15 cellular contexts compared by ENCODE assay signal in genomic region chr22:23812378-23812777, GRCh38. TPM values are rescaled to one million over a fixed set of nuclear protein-coding genes. Genes with fewer than 3 reads are reported as not detected.
DNase-seq lines count a peak whose midpoint lies in the region; ATAC-seq, FAIRE-seq and TF ChIP-seq lines count a peak whose summit lies in the region.
"Had no signal": no experiment of that assay in that cellular context is flagged by ENCODE, and none has a peak within 500 bp of the region (broad histone marks: within the 10 kb centered on the region; RNA-seq: fewer than 3 reads in every experiment).

No MANE protein-coding gene starts in this region.

- H2AFZ ChIP-seq in H1 (ENCODE audit: low read length) (no peak overlapping the region), neuronal stem cell (ENCODE audit: low read length) (no peak overlapping the region)

- no peaks in the 10 kb centered on the region for H3K79me2 ChIP-seq in H1 (ENCODE audit: control insufficient read depth in 1 of 2, insufficient read depth in 2 of 2, low read length in 2 of 2)

- no peaks in the 10 kb centered on the region for H3K23me2 ChIP-seq in H1 (ENCODE audit: low read depth, low read length)

- no peak overlapping the region for H2BK15ac ChIP-seq in H1 (ENCODE audit: low read length)
- H2BK15ac ChIP-seq in neuronal stem cell (ENCODE audit: low read length): no peak overlapping the region

- H3K27ac ChIP-seq in left ventricle myocardium inferior (replicated peaks) (peak overlapping the region; percentile 67), H1 (ENCODE audit: low read depth, low read length) (no peak overlapping the region), neuronal stem cell (replicated peaks; ENCODE audit: low read length) (no peak overlapping the region)
- H3K27ac ChIP-seq: BLaER1 had no signal

- H3K4me2 ChIP-seq in H1 (ENCODE audit: insufficient read depth in 1 of 2, low read depth in 2 of 2, low read length in 2 of 2) (no peak overlapping the region), neuronal stem cell (ENCODE audit: insufficient read depth, low read length, poor library complexity, severe bottlenecking) (no peak overlapping the region)
- H3K4me2 ChIP-seq: BLaER1 had no signal

- H2BK5ac ChIP-seq in H1 (ENCODE audit: low read depth, low read length) (no peak overlapping the region), neuronal stem cell (ENCODE audit: low read length) (no peak overlapping the region)

- H4K91ac ChIP-seq in H1 (replicated peaks; ENCODE audit: insufficient read length, low read length) (no peak overlapping the region), neuronal stem cell (ENCODE audit: low read depth, low read length, poor library complexity) (no peak overlapping the region)

- H3K4me1 ChIP-seq in left ventricle myocardium inferior (peaks cover 39% of the 10 kb centered on the region), H1 (replicated peaks in 1 of 4; ENCODE audit: control insufficient read depth in 3 of 4, insufficient read depth in 4 of 4, low read length in 3 of 4) (no peaks in the 10 kb centered on the region), neuronal stem cell (ENCODE audit: control insufficient read depth in 2 of 2, insufficient read depth in 1 of 2, low read depth in 1 of 2, low read length in 2 of 2) (no peaks in the 10 kb centered on the region)
- H3K4me1 ChIP-seq: HAP-1 had no signal

- H3K14ac ChIP-seq in H1 (ENCODE audit: insufficient read length): no peak overlapping the region
- H3K14ac ChIP-seq in neuronal stem cell (ENCODE audit: low read length): no peak overlapping the region

- WGBS in H1 (ENCODE audit: extremely low coverage in 1 of 2, insufficient coverage in 1 of 2, insufficient read length in 1 of 2, insufficient replicate concordance in 2 of 2, low coverage in 1 of 2, low lambda C conversion rate in 2 of 2, missing lambda C conversion rate in 1 of 2), 2 experiments: 92% methylated on average over 4 of the region's 4 CpGs; no CpG with 5 or more reads in 1 of the 2 experiments
- WGBS in neuronal stem cell (ENCODE audit: extremely low coverage in 2 of 2, insufficient read length in 2 of 2, insufficient replicate concordance in 1 of 2), 2 donors: no CpG with 5 or more reads among the region's 4 CpGs

- H3K79me1 ChIP-seq in H1 (ENCODE audit: low read depth, low read length) (no peaks in the 10 kb centered on the region), neuronal stem cell (ENCODE audit: low read depth, low read length) (no peaks in the 10 kb centered on the region)

- no peak overlapping the region for H3K18ac ChIP-seq in H1 (ENCODE audit: extremely low read depth, low read length)
- H3K18ac ChIP-seq in neuronal stem cell (ENCODE audit: low read length): no peak overlapping the region

- no peak overlapping the region for H3K56ac ChIP-seq in H1 (replicated peaks; ENCODE audit: insufficient read length, low read depth, low read length)

- no peak for FAIRE-seq in H1 (lab: Jason Lieb, UNC)
- FAIRE-seq: GM12878 had no signal

- no peak overlapping the region for H2BK120ac ChIP-seq in H1 (replicated peaks; ENCODE audit: low read depth, low read length)
- H2BK120ac ChIP-seq in neuronal stem cell (ENCODE audit: low read depth, low read length): no peak overlapping the region

- H3K9ac ChIP-seq in H1 (replicated peaks in 1 of 4; ENCODE audit: extremely low read depth in 1 of 4, low read depth in 3 of 4, low read length in 3 of 4) (no peak overlapping the region), neuronal stem cell (ENCODE audit: low read depth, low read length, poor library complexity) (no peak overlapping the region)
- H3K9ac ChIP-seq: BLaER1 had no signal

- H2BK20ac ChIP-seq in H1 (ENCODE audit: low read length): no peak overlapping the region

- H3K23ac ChIP-seq in H1 (ENCODE audit: insufficient read length) (no peak overlapping the region), neuronal stem cell (ENCODE audit: low read depth, low read length, poor library complexity) (no peak overlapping the region)

- no peaks in the 10 kb centered on the region for H3K27me3 ChIP-seq in left ventricle myocardium inferior (ENCODE audit: low read depth)
- no peaks in the 10 kb centered on the region for H3K27me3 ChIP-seq in H1 (replicated peaks in 1 of 4; ENCODE audit: control insufficient read depth in 3 of 4, extremely low read depth in 1 of 4, insufficient read depth in 3 of 4, low read length in 3 of 4)
- H3K27me3 ChIP-seq in neuronal stem cell (ENCODE audit: control insufficient read depth in 3 of 3, insufficient read depth in 3 of 3, low read depth in 1 of 3, low read length in 3 of 3): no peaks in the 10 kb centered on the region
- H3K27me3 ChIP-seq: BLaER1 had no signal

- TF ChIP-seq EP300 in H1 (IDR thresholded peaks at IDR 0.05; ENCODE audit: borderline replicate concordance in 1 of 2, low read depth in 2 of 2, low read length in 2 of 2): no peak

- no peak for TF ChIP-seq CTCF in left ventricle myocardium inferior (IDR thresholded peaks at IDR 0.05; ENCODE audit: borderline replicate concordance)
- TF ChIP-seq CTCF in H1 (IDR thresholded peaks at IDR 0.05; ENCODE audit: control extremely low read depth in 1 of 3, insufficient read depth in 1 of 3, low read depth in 1 of 3, low read length in 3 of 3): no peak

- CTCF ChIA-PET in H1 (lab: Charles Lee; ENCODE audit: partially characterized antibody): interaction anchor here (0.9 to 2.0 kb wide), 3 partner anchors 13 to 76 kb away, joined by 3 to 6 read pairs (median 3); no protein-coding TSS in a partner anchor

- H3K36me3 ChIP-seq in left ventricle myocardium inferior: peaks cover 58% of the 10 kb centered on the region
- peaks cover 5 to 37% (median 20%) of the 10 kb centered on the region in 4 experiments; a peak in 6 of 8 replicates for H3K36me3 ChIP-seq in H1 (ENCODE audit: control insufficient read depth in 2 of 4, insufficient read depth in 4 of 4, low read length in 3 of 4)
- peaks cover 20 to 73% of the 10 kb centered on the region in 2 donors for H3K36me3 ChIP-seq in neuronal stem cell (replicated peaks in 1 of 2; ENCODE audit: control insufficient read depth in 2 of 2, insufficient read depth in 2 of 2, low read length in 2 of 2)

- intact Hi-C loops in left ventricle myocardium inferior (cut with micrococcal nuclease): no loop called here
- intact Hi-C loops in left ventricle myocardium superior (cut with micrococcal nuclease): no loop called here

- no peak overlapping the region for H3K4me3 ChIP-seq in left ventricle myocardium inferior
- no peak overlapping the region for H3K4me3 ChIP-seq in H1 (ENCODE audit: extremely low read depth in 1 of 4, insufficient read depth in 2 of 4, low read depth in 3 of 4, low read length in 4 of 4)
- H3K4me3 ChIP-seq in neuronal stem cell (ENCODE audit: low read length in 2 of 2): no peak overlapping the region
- H3K4me3 ChIP-seq: BLaER1, GM12878, HAP-1 had no signal

- H3K9me3 ChIP-seq in left ventricle myocardium inferior (replicated peaks) (no peaks in the 10 kb centered on the region), H1 (ENCODE audit: insufficient read depth in 2 of 2, low read depth in 1 of 2, low read length in 1 of 2) (no peaks in the 10 kb centered on the region), neuronal stem cell (replicated peaks in 1 of 2; ENCODE audit: control insufficient read depth in 2 of 2, insufficient read depth in 1 of 2, low read depth in 1 of 2, low read length in 2 of 2) (no peaks in the 10 kb centered on the region)
- H3K9me3 ChIP-seq: BLaER1, HAP-1 had no signal

- no peaks in the 10 kb centered on the region for H4K20me1 ChIP-seq in H1 (replicated peaks in 1 of 2; ENCODE audit: control insufficient read depth in 1 of 2, insufficient read depth in 2 of 2, low read length in 2 of 2)
- H4K20me1 ChIP-seq: BLaER1 had no signal

- no peak for TF ChIP-seq POLR2A in H1 (IDR thresholded peaks at IDR 0.05; ENCODE audit: control extremely low read depth in 1 of 2, low read depth in 2 of 2, low read length in 2 of 2)

- TF ChIP-seq RAD21 in H1 (IDR thresholded peaks at IDR 0.05 in 1 of 2, conservative IDR thresholded peaks at IDR 0.05 in 1 of 2; ENCODE audit: low read depth in 2 of 2, low read length in 2 of 2): no peak

- H2BK12ac ChIP-seq in H1 (ENCODE audit: low read depth, low read length): no peak overlapping the region
- H2BK12ac ChIP-seq in neuronal stem cell (ENCODE audit: low read length): no peak overlapping the region

- H4K8ac ChIP-seq in H1 (ENCODE audit: extremely low read depth, insufficient read depth, low read length) (no peak overlapping the region), neuronal stem cell (ENCODE audit: low read depth, low read length) (no peak overlapping the region)

- H2AK5ac ChIP-seq in H1 (ENCODE audit: low read depth, low read length) (no peak overlapping the region), neuronal stem cell (ENCODE audit: low read depth, low read length) (no peak overlapping the region)

- no peak for ATAC-seq in left ventricle myocardium superior
- ATAC-seq: GM12878 had no signal

- no peak overlapping the region for H4K5ac ChIP-seq in H1 (ENCODE audit: insufficient read length, low read depth, low read length)

- H3K4ac ChIP-seq in H1 (replicated peaks; ENCODE audit: insufficient read length, low read depth, low read length): no peak overlapping the region
- no peak overlapping the region for H3K4ac ChIP-seq in neuronal stem cell (ENCODE audit: low read length)

- no peak for DNase-seq in left ventricle myocardium inferior
- DNase-seq in left ventricle myocardium superior: no peak
- DNase-seq in H1 (ENCODE audit: low read depth in 1 of 2, low spot score in 2 of 2): no peak
- DNase-seq in neuronal stem cell (ENCODE audit: low spot score): no peak
- DNase-seq in COR-L47 (lab: John Stamatoyannopoulos, UW): no peak
- DNase-seq: 8988T; Calu3; CD4-positive, alpha-beta memory T cell; DMS79 treated with DMSO at 0.1 percent for 48 hours; KBM-7 had no signal

- POLR2A ChIA-PET in H1 (lab: Charles Lee; ENCODE audit: partially characterized antibody): interaction anchor here (0.8 to 2.5 kb wide), 3 partner anchors 9 to 20 kb away, joined by 3 to 8 read pairs (median 3); no protein-coding TSS in a partner anchor

RNA-seq across cellular contexts. Expression of gene SMARCB1, which starts 25.6 kb away (rescaled TPM):
- total RNA-seq in left ventricle myocardium inferior (52.0 TPM), left ventricle myocardium superior (48.5 TPM)
- 116 and 124 TPM in 2 replicates for total RNA-seq in H1 (2021; fragmentation: NEBNext Ultra II Directional; extraction: Animal tissue kit (Norgen Biotek cat#: 25700))
- 145 and 158 TPM in 2 replicates for polyA plus RNA-seq in H1 (2011; rRNA removed)
- 163 TPM for polyA plus RNA-seq in H1 (2011; cell fraction: cytosol; rRNA removed)
- polyA plus RNA-seq in H1 (2011; cell fraction: nucleus; rRNA removed): 143 TPM
- polyA plus RNA-seq in H1 (2012, experiment 1 of 2): 131 to 147 TPM (median 142 TPM) in 4 replicates
- polyA plus RNA-seq in H1 (2012, experiment 2 of 2): 167 TPM
- 65.5 TPM for polyA plus RNA-seq in H1 (2013, experiment 1 of 2)
- 63.4 TPM for polyA plus RNA-seq in H1 (2013, experiment 2 of 2)
- 109 and 125 TPM in 2 replicates for polyA minus RNA-seq in H1 (2011; rRNA and poly(A)+ RNA removed)
- polyA minus RNA-seq in H1 (2011; cell fraction: cytosol; rRNA and poly(A)+ RNA removed): 50.9 TPM
- 64.2 TPM for polyA minus RNA-seq in H1 (2011; cell fraction: nucleus; rRNA and poly(A)+ RNA removed)
- polyA plus RNA-seq in neuronal stem cell (2013, experiment 1 of 2): 118 TPM
- polyA plus RNA-seq in neuronal stem cell (2013, experiment 2 of 2): 112 TPM
- total RNA-seq: G401 had no signal

RNA-seq across cellular contexts. Expression of gene DERL3, which starts 26.4 kb away (rescaled TPM):
- 2.0 TPM for total RNA-seq in left ventricle myocardium inferior
- total RNA-seq in left ventricle myocardium superior: 2.1 TPM
- total RNA-seq in H1 (2021; fragmentation: NEBNext Ultra II Directional; extraction: Animal tissue kit (Norgen Biotek cat#: 25700)): 8.7 and 9.9 TPM in 2 replicates
- 19.5 and 27.8 TPM in 2 replicates for polyA plus RNA-seq in H1 (2011; rRNA removed)
- polyA plus RNA-seq in H1 (2011; cell fraction: cytosol; rRNA removed): 18.7 TPM
- 46.9 TPM for polyA plus RNA-seq in H1 (2011; cell fraction: nucleus; rRNA removed)
- 6.7 to 16.6 TPM (median 12.9 TPM) in 4 replicates for polyA plus RNA-seq in H1 (2012, experiment 1 of 2)
- 14.4 TPM for polyA plus RNA-seq in H1 (2012, experiment 2 of 2)
- polyA plus RNA-seq in H1 (2013, experiment 1 of 2): 20.0 TPM
- polyA plus RNA-seq in H1 (2013, experiment 2 of 2): 21.0 TPM
- polyA minus RNA-seq in H1 (2011; rRNA and poly(A)+ RNA removed): 4.5 and 5.2 TPM in 2 replicates
- polyA minus RNA-seq in H1 (2011; cell fraction: cytosol; rRNA and poly(A)+ RNA removed): 4.6 TPM
- 6.7 TPM for polyA minus RNA-seq in H1 (2011; cell fraction: nucleus; rRNA and poly(A)+ RNA removed)
- polyA plus RNA-seq in neuronal stem cell (2013, experiment 1 of 2): 4.2 TPM
- 4.5 TPM for polyA plus RNA-seq in neuronal stem cell (2013, experiment 2 of 2)
- total RNA-seq: G401 had no signal

RNA-seq across cellular contexts. Expression of gene MMP11, which starts 39.7 kb away (rescaled TPM):
- total RNA-seq in left ventricle myocardium inferior (16.9 TPM), left ventricle myocardium superior (32.3 TPM)
- 9.6 and 10.2 TPM in 2 replicates for total RNA-seq in H1 (2021; fragmentation: NEBNext Ultra II Directional; extraction: Animal tissue kit (Norgen Biotek cat#: 25700))
- 18.3 and 29.7 TPM in 2 replicates for polyA plus RNA-seq in H1 (2011; rRNA removed)
- polyA plus RNA-seq in H1 (2011; cell fraction: cytosol; rRNA removed): 18.5 TPM
- 34.3 TPM for polyA plus RNA-seq in H1 (2011; cell fraction: nucleus; rRNA removed)
- 5.6 to 13.4 TPM (median 10.3 TPM) in 4 replicates for polyA plus RNA-seq in H1 (2012, experiment 1 of 2)
- 9.7 TPM for polyA plus RNA-seq in H1 (2012, experiment 2 of 2)
- polyA plus RNA-seq in H1 (2013, experiment 1 of 2): 7.1 TPM
- 7.1 TPM for polyA plus RNA-seq in H1 (2013, experiment 2 of 2)
- polyA minus RNA-seq in H1 (2011; rRNA and poly(A)+ RNA removed): 11.1 and 12.8 TPM in 2 replicates
- 6.0 TPM for polyA minus RNA-seq in H1 (2011; cell fraction: cytosol; rRNA and poly(A)+ RNA removed)
- 9.4 TPM for polyA minus RNA-seq in H1 (2011; cell fraction: nucleus; rRNA and poly(A)+ RNA removed)
- 6.5 TPM for polyA plus RNA-seq in neuronal stem cell (2013, experiment 1 of 2)
- polyA plus RNA-seq in neuronal stem cell (2013, experiment 2 of 2): 6.1 TPM
- total RNA-seq: G401 had no signal
- polyA plus RNA-seq: CD14-positive monocyte had no signal

RNA-seq across cellular contexts. Expression of gene CHCHD10, which starts 44.6 kb away (rescaled TPM):
- total RNA-seq in left ventricle myocardium inferior: 1,446 TPM
- total RNA-seq in left ventricle myocardium superior: 1,571 TPM
- 94.5 and 104 TPM in 2 replicates for total RNA-seq in H1 (2021; fragmentation: NEBNext Ultra II Directional; extraction: Animal tissue kit (Norgen Biotek cat#: 25700))
- polyA plus RNA-seq in H1 (2011; rRNA removed): 58.3 and 109 TPM in 2 replicates
- 40.4 TPM for polyA plus RNA-seq in H1 (2011; cell fraction: cytosol; rRNA removed)
- polyA plus RNA-seq in H1 (2011; cell fraction: nucleus; rRNA removed): 99.4 TPM
- polyA plus RNA-seq in H1 (2012, experiment 1 of 2): 92.7 to 174 TPM (median 154 TPM) in 4 replicates
- polyA plus RNA-seq in H1 (2012, experiment 2 of 2): 107 TPM
- polyA plus RNA-seq in H1 (2013, experiment 1 of 2): 237 TPM
- polyA plus RNA-seq in H1 (2013, experiment 2 of 2): 229 TPM
- 30.5 and 40.0 TPM in 2 replicates for polyA minus RNA-seq in H1 (2011; rRNA and poly(A)+ RNA removed)
- 61.1 TPM for polyA minus RNA-seq in H1 (2011; cell fraction: cytosol; rRNA and poly(A)+ RNA removed)
- 35.8 TPM for polyA minus RNA-seq in H1 (2011; cell fraction: nucleus; rRNA and poly(A)+ RNA removed)
- polyA plus RNA-seq in neuronal stem cell (2013, experiment 1 of 2): 84.6 TPM
- 88.1 TPM for polyA plus RNA-seq in neuronal stem cell (2013, experiment 2 of 2)
- total RNA-seq: G401 had no signal

RNA-seq across cellular contexts. Expression of gene SLC2A11, which starts 45.3 kb away (rescaled TPM):
- 22.0 TPM for total RNA-seq in left ventricle myocardium inferior
- total RNA-seq in left ventricle myocardium superior: 25.3 TPM
- total RNA-seq in H1 (2021; fragmentation: NEBNext Ultra II Directional; extraction: Animal tissue kit (Norgen Biotek cat#: 25700)): 12.5 and 13.2 TPM in 2 replicates
- polyA plus RNA-seq in H1 (2011; rRNA removed): 9.1 and 10.7 TPM in 2 replicates
- 16.2 TPM for polyA plus RNA-seq in H1 (2011; cell fraction: cytosol; rRNA removed)
- polyA plus RNA-seq in H1 (2011; cell fraction: nucleus; rRNA removed): 32.5 TPM
- 12.7 to 19.4 TPM (median 16.1 TPM) in 4 replicates for polyA plus RNA-seq in H1 (2012, experiment 1 of 2)
- polyA plus RNA-seq in H1 (2012, experiment 2 of 2): 9.7 TPM
- 14.1 TPM for polyA plus RNA-seq in H1 (2013, experiment 1 of 2)
- 12.3 TPM for polyA plus RNA-seq in H1 (2013, experiment 2 of 2)
- 16.2 and 25.1 TPM in 2 replicates for polyA minus RNA-seq in H1 (2011; rRNA and poly(A)+ RNA removed)
- 5.9 TPM for polyA minus RNA-seq in H1 (2011; cell fraction: cytosol; rRNA and poly(A)+ RNA removed)
- 20.7 TPM for polyA minus RNA-seq in H1 (2011; cell fraction: nucleus; rRNA and poly(A)+ RNA removed)
- 11.4 TPM for polyA plus RNA-seq in neuronal stem cell (2013, experiment 1 of 2)
- polyA plus RNA-seq in neuronal stem cell (2013, experiment 2 of 2): 10.5 TPM
- total RNA-seq: G401 had no signal
